In the genomic region with DNA sequence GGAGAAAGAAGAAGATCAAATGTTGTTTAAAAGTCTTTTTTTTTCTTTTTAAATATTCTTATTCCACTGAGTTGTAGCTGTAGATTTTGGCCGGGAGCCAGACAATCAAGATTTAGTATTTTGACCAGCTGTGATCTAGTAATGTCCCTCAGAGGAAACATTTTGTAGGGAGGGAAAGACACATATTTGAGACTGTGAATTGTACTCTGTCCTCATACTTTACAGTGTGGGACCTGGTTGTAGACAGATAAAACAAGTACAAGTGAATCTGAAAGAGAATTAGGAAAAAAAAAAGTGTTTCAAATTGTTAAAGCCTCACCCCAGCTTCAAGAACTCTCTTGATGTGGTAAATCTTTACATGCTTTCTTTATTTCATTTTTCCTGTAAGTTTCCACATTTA, we compare ENCODE assay signal across 1 cellular context.
TF ChIP-seq lines count a peak whose summit lies in the region.

No MANE protein-coding gene starts in this region.

TF ChIP-seq in GM12878, 131 proteins besides CTCF, POLR2A, EP300 and RAD21 (continued from another document):
- TF ChIP-seq, protein P1, sequence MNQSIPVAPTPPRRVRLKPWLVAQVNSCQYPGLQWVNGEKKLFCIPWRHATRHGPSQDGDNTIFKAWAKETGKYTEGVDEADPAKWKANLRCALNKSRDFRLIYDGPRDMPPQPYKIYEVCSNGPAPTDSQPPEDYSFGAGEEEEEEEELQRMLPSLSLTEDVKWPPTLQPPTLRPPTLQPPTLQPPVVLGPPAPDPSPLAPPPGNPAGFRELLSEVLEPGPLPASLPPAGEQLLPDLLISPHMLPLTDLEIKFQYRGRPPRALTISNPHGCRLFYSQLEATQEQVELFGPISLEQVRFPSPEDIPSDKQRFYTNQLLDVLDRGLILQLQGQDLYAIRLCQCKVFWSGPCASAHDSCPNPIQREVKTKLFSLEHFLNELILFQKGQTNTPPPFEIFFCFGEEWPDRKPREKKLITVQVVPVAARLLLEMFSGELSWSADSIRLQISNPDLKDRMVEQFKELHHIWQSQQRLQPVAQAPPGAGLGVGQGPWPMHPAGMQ (IDR thresholded peaks at IDR 0.05; ENCODE audit: borderline replicate concordance), result no peak
- TF ChIP-seq, protein P2, sequence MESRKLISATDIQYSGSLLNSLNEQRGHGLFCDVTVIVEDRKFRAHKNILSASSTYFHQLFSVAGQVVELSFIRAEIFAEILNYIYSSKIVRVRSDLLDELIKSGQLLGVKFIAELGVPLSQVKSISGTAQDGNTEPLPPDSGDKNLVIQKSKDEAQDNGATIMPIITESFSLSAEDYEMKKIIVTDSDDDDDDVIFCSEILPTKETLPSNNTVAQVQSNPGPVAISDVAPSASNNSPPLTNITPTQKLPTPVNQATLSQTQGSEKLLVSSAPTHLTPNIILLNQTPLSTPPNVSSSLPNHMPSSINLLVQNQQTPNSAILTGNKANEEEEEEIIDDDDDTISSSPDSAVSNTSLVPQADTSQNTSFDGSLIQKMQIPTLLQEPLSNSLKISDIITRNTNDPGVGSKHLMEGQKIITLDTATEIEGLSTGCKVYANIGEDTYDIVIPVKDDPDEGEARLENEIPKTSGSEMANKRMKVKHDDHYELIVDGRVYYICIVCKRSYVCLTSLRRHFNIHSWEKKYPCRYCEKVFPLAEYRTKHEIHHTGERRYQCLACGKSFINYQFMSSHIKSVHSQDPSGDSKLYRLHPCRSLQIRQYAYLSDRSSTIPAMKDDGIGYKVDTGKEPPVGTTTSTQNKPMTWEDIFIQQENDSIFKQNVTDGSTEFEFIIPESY (IDR thresholded peaks at IDR 0.05), result no peak
- no peak for TF ChIP-seq TARDBP (IDR thresholded peaks at IDR 0.05; ENCODE audit: borderline replicate concordance)
- TF ChIP-seq KAT2A (conservative IDR thresholded peaks at IDR 0.05; ENCODE audit: control insufficient read depth, low read depth, low read length), result no peak
- TF ChIP-seq RUNX3 (IDR thresholded peaks at IDR 0.05; ENCODE audit: low read length), result peak; percentile 37; the same call in 1 of the 2 replicates
- no peak for TF ChIP-seq LARP7 (IDR thresholded peaks at IDR 0.05)
TF ChIP-seq in GM12878: peak in this region for 2.
